9 cellular contexts compared by ENCODE assay signal in genomic region chr3:161096771-161097367, GRCh38. TPM values are rescaled to one million over a fixed set of nuclear protein-coding genes. Genes with fewer than 3 reads are reported as not detected.
DNase-seq lines count a peak whose midpoint lies in the region; ATAC-seq and TF ChIP-seq lines count a peak whose summit lies in the region.
"Had no signal": no experiment of that assay in that cellular context is flagged by ENCODE, and none has a peak within 500 bp of the region (broad histone marks: within the 10 kb centered on the region; RNA-seq: fewer than 3 reads in every experiment).

No MANE protein-coding gene starts in this region.

- H3K4me3 ChIP-seq in BE2C (ENCODE audit: low read depth, low read length) (no peak overlapping the region), OCI-LY1 (ENCODE audit: low read depth, low read length, poor library complexity, severe bottlenecking) (no peak overlapping the region), epithelial cell of esophagus (ENCODE audit: low read length) (no peak overlapping the region), lower leg skin (ENCODE audit: low read depth, poor library complexity, severe bottlenecking) (no peak overlapping the region), tibial artery (no peak overlapping the region), upper lobe of right lung (no peak overlapping the region)

- no peak for TF ChIP-seq POLR2A in lower leg skin (IDR thresholded peaks at IDR 0.05)

- no peak for ATAC-seq in upper lobe of right lung
- ATAC-seq: stimulated activated memory B cell treated with anti-CD40 and anti-IgM and Interleukin-4, amounts not matched to agents 10 μg/mL and 1 μg/mL and 100 μg/mL, for 72 hours had no signal

- TF ChIP-seq CTCF in BE2C (IDR thresholded peaks at IDR 0.05; ENCODE audit: low read depth, low read length), result peak; percentile 46
- peak; percentile 2 for TF ChIP-seq CTCF in GM20000 (IDR thresholded peaks at IDR 0.05; ENCODE audit: extremely low read depth, missing control alignments)
- peak; percentile 81 for TF ChIP-seq CTCF in OCI-LY1 (IDR thresholded peaks at IDR 0.05; ENCODE audit: low read length)
- peak; percentile 54 for TF ChIP-seq CTCF in epithelial cell of esophagus (IDR thresholded peaks at IDR 0.05; ENCODE audit: insufficient read depth, low read depth, low read length, missing control alignments)
- no peak for TF ChIP-seq CTCF in lower leg skin (IDR thresholded peaks at IDR 0.05)
- TF ChIP-seq CTCF in tibial artery (IDR thresholded peaks at IDR 0.05), result no peak
- TF ChIP-seq CTCF in upper lobe of right lung (IDR thresholded peaks at IDR 0.05), result no peak

- intact Hi-C loops in lower leg skin (cut with DNase I; ENCODE audit: low total_unique reads), result no loop called here
- intact Hi-C loops in tibial artery (cut with DNase I; ENCODE audit: low total_unique reads), result no loop called here
- intact Hi-C loops in upper lobe of right lung (cut with DNase I), result no loop called here

- H3K9me3 ChIP-seq in BE2C (no peaks in the 10 kb centered on the region), OCI-LY1 (ENCODE audit: low read length) (no peaks in the 10 kb centered on the region), tibial artery (no peaks in the 10 kb centered on the region), upper lobe of right lung (no peaks in the 10 kb centered on the region)

- WGBS in lower leg skin, 2 donors, result 74 to 82% methylated on average over 7 of the region's 7 CpGs

- H4K20me1 ChIP-seq in OCI-LY1 (ENCODE audit: insufficient read depth, low read length), result no peaks in the 10 kb centered on the region

- no peak overlapping the region for H3K27ac ChIP-seq in OCI-LY1 (ENCODE audit: low read depth, low read length, poor library complexity, severe bottlenecking)
- no peak overlapping the region for H3K27ac ChIP-seq in tibial artery
- H3K27ac ChIP-seq in upper lobe of right lung, result no peak overlapping the region

- H2AFZ ChIP-seq in OCI-LY1 (ENCODE audit: low read length), result no peak overlapping the region

- H3K79me2 ChIP-seq in OCI-LY1 (ENCODE audit: insufficient read depth, low read length), result no peaks in the 10 kb centered on the region

- H3K36me3 ChIP-seq in BE2C (no peaks in the 10 kb centered on the region), OCI-LY1 (ENCODE audit: insufficient read depth, low read length) (no peaks in the 10 kb centered on the region), tibial artery (peaks cover 3 to 16% (median 6%) of the 10 kb centered on the region in 3 donors), upper lobe of right lung (no peaks in the 10 kb centered on the region)

- H3F3A ChIP-seq in OCI-LY1 (ENCODE audit: insufficient read depth, low read length), result no peaks in the 10 kb centered on the region

- DNase-seq in BE2C (peak; percentile 24), GM20000 (ENCODE audit: low spot score) (no peak), epithelial cell of esophagus (ENCODE audit: low read depth) (peak; percentile 44), lower leg skin (ENCODE audit: low spot score in 2 of 2) (no peak), tibial artery (no peak), upper lobe of right lung (no peak), hippocampal formation (lab: John Stamatoyannopoulos, UW) (no peak)

- H3K9me2 ChIP-seq in OCI-LY1 (ENCODE audit: low read depth, low read length), result no peaks in the 10 kb centered on the region

- no peaks in the 10 kb centered on the region for H3K4me1 ChIP-seq in BE2C
- H3K4me1 ChIP-seq in OCI-LY1 (ENCODE audit: insufficient read depth, low read length, severe bottlenecking), result no peaks in the 10 kb centered on the region
- H3K4me1 ChIP-seq in tibial artery, result no peaks in the 10 kb centered on the region
- no peaks in the 10 kb centered on the region for H3K4me1 ChIP-seq in upper lobe of right lung

- no peak overlapping the region for H3K4me2 ChIP-seq in OCI-LY1 (ENCODE audit: low read length)

- H3K9ac ChIP-seq in OCI-LY1 (ENCODE audit: low read length), result no peak overlapping the region

- H3K27me3 ChIP-seq in BE2C, result no peaks in the 10 kb centered on the region
- H3K27me3 ChIP-seq in OCI-LY1 (ENCODE audit: insufficient read depth, low read length), result peaks cover 4% of the 10 kb centered on the region; the same call in 1 of the 2 replicates
- H3K27me3 ChIP-seq in tibial artery, result no peaks in the 10 kb centered on the region
- H3K27me3 ChIP-seq in upper lobe of right lung, result no peaks in the 10 kb centered on the region

RNA-seq across cellular contexts. Expression of gene B3GALNT1, which starts 8.3 kb away (rescaled TPM):
- polyA plus RNA-seq in BE2C (2012; ENCODE audit: insufficient read depth, insufficient read length, low read depth), result 29.7 TPM
- total RNA-seq in lower leg skin, result 10 to 100 TPM in 1 of 4 donors, 1 to 10 TPM in 3; 2.3 to 11.8 (median 9.5) TPM
- total RNA-seq in upper lobe of right lung, result 17.6 TPM

Comparison
In these comparisons a context has a peak if more than half of its experiments do, and no peak if none do; other contexts are left out.
1. DNase-seq: peak in BE2C (single experiment) and epithelial cell of esophagus (single experiment); none in GM20000 (single experiment), lower leg skin (0 of 2), tibial artery (0 of 2), upper lobe of right lung (single experiment) and hippocampal formation (0 of 2).
2. CTCF ChIP-seq: peak in BE2C (single experiment), GM20000 (single experiment), OCI-LY1 (single experiment) and epithelial cell of esophagus (single experiment); none in lower leg skin (0 of 3), tibial artery (0 of 2) and upper lobe of right lung (single experiment).